Comparison of ENCODE assay signal across 31 cellular contexts in genomic region chr2:53004413-53004812, GRCh38.
"Had no signal": no experiment of that assay in that cellular context is flagged by ENCODE, and none has a peak within 500 bp of the region (broad histone marks: within the 10 kb centered on the region; RNA-seq: fewer than 3 reads in every experiment).

No MANE protein-coding gene starts in this region.

- H3K27me3 ChIP-seq: adrenal gland, body of pancreas, brain microvascular endothelial cell, breast epithelium had no signal

- H3K4me3 ChIP-seq: adrenal gland, body of pancreas, breast epithelium had no signal

- ATAC-seq: activated CD8-positive, alpha-beta T cell treated with anti-CD3 and anti-CD28 coated beads for 36 hours; activated naive CD4-positive, alpha-beta T cell treated with anti-CD3 and anti-CD28 coated beads, Interleukin-2, amount 50 U/mL, for 72 hours; activated T-cell treated with anti-CD3 and anti-CD28 coated beads, Interleukin-2, amount 50 U/mL, for 4 hours; activated T-cell treated with anti-CD3 and anti-CD28 coated beads, Interleukin-2, amount 50 U/mL, for 72 hours; activated T-helper 17 cell treated with anti-CD3 and anti-CD28 coated beads, Interleukin-2, amount 50 U/mL, for 72 hours; body of pancreas had no signal

- H3K9me3 ChIP-seq: adrenal gland, body of pancreas, breast epithelium had no signal

- H3K27ac ChIP-seq: adrenal gland, body of pancreas, brain microvascular endothelial cell, breast epithelium, VCaP had no signal

- H3K4me1 ChIP-seq: adrenal gland, body of pancreas, breast epithelium had no signal

- DNase-seq: activated B cell treated with CpG ODN at 0.5 μM for 24 hours; activated CD4-positive, alpha-beta memory T cell treated with anti-CD3 and anti-CD28 coated beads for 36 hours; activated CD4-positive, alpha-beta T cell treated with anti-CD3 and anti-CD28 coated beads for 4 hours; activated CD4-positive, alpha-beta T cell treated with anti-CD3 and anti-CD28 coated beads, Interleukin-2, amount 10 ng/mL, durations not matched to agents 24 days and 14 days; activated CD4-positive, alpha-beta T cell treated with anti-CD3 and anti-CD28 coated beads, Interleukin-2, amount 50 U/mL, for 1 hour; activated CD4-positive, alpha-beta T cell treated with anti-CD3 and anti-CD28 coated beads, Interleukin-2, amount 50 U/mL, for 4 hours; activated CD4-positive, CD25-positive, alpha-beta regulatory T cell treated with anti-CD3 and anti-CD28 coated beads, Interleukin-2, amount 50 U/mL, for 72 hours; activated CD8-positive, alpha-beta memory T cell treated with anti-CD3 and anti-CD28 coated beads, Interleukin-2, amount 50 U/mL, for 4 hours; activated CD8-positive, alpha-beta T cell treated with anti-CD3 and anti-CD28 coated beads for 36 hours; activated effector memory CD4-positive, alpha-beta T cell treated with anti-CD3 and anti-CD28 coated beads, Interleukin-2, amount 50 U/mL, for 16 hours; activated gamma-delta T cell treated with Interleukin-2 at 50 U/mL for 16 hours; activated naive CD4-positive, alpha-beta T cell; activated naive CD4-positive, alpha-beta T cell treated with anti-CD3 and anti-CD28 coated beads for 36 hours; activated naive CD4-positive, alpha-beta T cell treated with anti-CD3 and anti-CD28 coated beads, Interleukin-2, amount 50 U/mL, for 16 hours; activated naive CD8-positive, alpha-beta T cell treated with anti-CD3 and anti-CD28 coated beads for 36 hours; activated T-cell treated with anti-CD3 and anti-CD28 coated beads for 4 hours; activated T-cell treated with anti-CD3 and anti-CD28 coated beads, Interleukin-2, amount 50 U/mL, for 1 hour; activated T-cell treated with anti-CD3 and anti-CD28 coated beads, Interleukin-2, amount 50 U/mL, for 4 hours; activated T-cell treated with anti-CD3 and anti-CD28 coated beads, Interleukin-2, amount 50 U/mL, for 72 hours; adrenal gland; amniotic stem cell; aorta; body of pancreas; brain microvascular endothelial cell; central memory CD4-positive, alpha-beta T cell; T-helper 2 cell; T-helper 9 cell had no signal

- H3K36me3 ChIP-seq: adrenal gland, brain microvascular endothelial cell, breast epithelium had no signal
